8 cellular contexts compared by ENCODE assay signal in genomic region chr11:119729581-119730346, GRCh38. TPM values are rescaled to one million over a fixed set of nuclear protein-coding genes. Genes with fewer than 3 reads are reported as not detected.
DNase-seq lines count a peak whose midpoint lies in the region; ATAC-seq and TF ChIP-seq lines count a peak whose summit lies in the region.

No MANE protein-coding gene starts in this region.

- peak in 1 of 2 donors; percentile 21 for TF ChIP-seq CTCF in right atrium auricular region (IDR thresholded peaks at IDR 0.05)
- peak in 2 of 4 experiments; percentile 7 to 18 for TF ChIP-seq CTCF in prostate gland (IDR thresholded peaks at IDR 0.05)

- intact Hi-C loops in prostate gland (cut with DNase I), result loop anchor here (5.0 to 10.0 kb wide), 5 partner anchors 62 to 378 kb away; no protein-coding TSS in a partner anchor

- H3K27ac ChIP-seq in right atrium auricular region (peak overlapping the region; percentile 88 to 94), prostate gland (peak overlapping the region; percentile 84 to 92)

- H3K4me1 ChIP-seq in right atrium auricular region, result peaks cover 0 to 34% of the 10 kb centered on the region in 2 donors
- peaks cover 12% of the 10 kb centered on the region for H3K4me1 ChIP-seq in prostate gland (replicated peaks)

- H3K4me3 ChIP-seq in Jurkat, Clone E6-1 (ENCODE audit: low read length), result peak overlapping the region; percentile 62
- H3K4me3 ChIP-seq in right atrium auricular region, result peak overlapping the region; percentile 54 to 88
- H3K4me3 ChIP-seq in prostate gland, result peak overlapping the region; percentile 77 to 78

- no peaks in the 10 kb centered on the region for H3K36me3 ChIP-seq in right atrium auricular region
- no peaks in the 10 kb centered on the region for H3K36me3 ChIP-seq in prostate gland

- DNase-seq in CD1c-positive myeloid dendritic cell (ENCODE audit: extremely low spot score) (peak; percentile 82), amygdala (lab: John Stamatoyannopoulos, UW) (peak in 35 of 56 donors; percentile 23 to 69 (median 50)), right atrium auricular region (ENCODE audit: low spot score) (peak; percentile 84), prostate gland (ENCODE audit: low spot score) (peak; percentile 68), NCI-H2029 treated with DMSO at 0.1 percent for 48 hours (lab: John Stamatoyannopoulos, UW) (no peak)
- DNase-seq in Jurkat, Clone E6-1 (ENCODE audit: low read depth, low spot score), result no peak
- no peak for DNase-seq in activated CD4-positive, CD25-positive, alpha-beta regulatory T cell (lab: John Stamatoyannopoulos, UW)

- H3K9me3 ChIP-seq in right atrium auricular region, result no peaks in the 10 kb centered on the region
- H3K9me3 ChIP-seq in prostate gland, result no peaks in the 10 kb centered on the region

- WGBS in prostate gland, result 3% methylated on average over 35 of the region's 35 CpGs

- H3K27me3 ChIP-seq in right atrium auricular region, result no peaks in the 10 kb centered on the region
- H3K27me3 ChIP-seq in prostate gland (replicated peaks; ENCODE audit: insufficient read depth), result no peaks in the 10 kb centered on the region

- no peak for TF ChIP-seq POLR2A in prostate gland (IDR thresholded peaks at IDR 0.05)

- peak; percentile 14 for ATAC-seq in GM19438 (IDR thresholded peaks at IDR 0.05; ENCODE audit: low read depth, unreplicated experiment)

RNA-seq across cellular contexts. Expression of gene NECTIN1, which starts 0.8 kb away (rescaled TPM):
- polyA plus RNA-seq in Jurkat, Clone E6-1 (2012; ENCODE audit: insufficient read depth, insufficient read length), result 15.5 TPM
- 1 to 10 TPM; 4.0 to 4.4 TPM for total RNA-seq in right atrium auricular region
- 10 to 100 TPM; 18.7 to 28.2 TPM for total RNA-seq in prostate gland

Comparison
In these comparisons a context has a peak if more than half of its experiments do, and no peak if none do; other contexts are left out.
1. DNase-seq: peak in CD1c-positive myeloid dendritic cell (single experiment), amygdala (35 of 56), right atrium auricular region (single experiment) and prostate gland (single experiment); none in Jurkat, Clone E6-1 (single experiment), activated CD4-positive, CD25-positive, alpha-beta regulatory T cell (0 of 4) and NCI-H2029 treated with DMSO at 0.1 percent for 48 hours (single experiment).
2. Peak in every context shown above with its lines, with median percentiles within 50 percentile points of each other: H3K4me3 ChIP-seq.